ENCODE assay signal across 1 cellular context in the genomic region with DNA sequence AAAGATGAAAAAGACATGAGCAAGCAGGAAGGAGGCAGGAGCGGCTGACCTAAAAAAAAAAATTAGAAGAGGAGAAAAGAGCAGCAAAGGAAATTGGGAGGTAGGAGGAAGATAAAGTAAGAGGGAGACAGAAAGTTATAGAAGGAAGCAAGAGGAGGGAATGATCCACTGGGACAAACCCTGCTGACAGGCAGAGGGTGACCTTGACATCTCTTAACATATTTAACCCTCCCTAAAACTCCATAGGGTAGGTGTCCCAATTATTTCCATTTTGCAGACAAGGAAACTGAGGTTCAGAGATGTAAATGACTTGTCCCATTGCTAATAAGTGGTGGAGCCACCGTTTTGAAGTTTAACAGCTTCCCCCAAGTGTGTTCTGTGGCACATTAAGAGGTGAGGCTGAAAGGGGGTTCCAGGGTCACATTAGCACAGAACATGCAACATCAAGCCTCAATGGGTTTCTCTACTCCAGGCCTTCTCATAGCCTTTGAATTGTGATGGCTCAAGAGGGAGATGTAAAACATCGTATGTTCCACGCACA.
TF ChIP-seq lines count a peak whose summit lies in the region.

No MANE protein-coding gene starts in this region.

TF ChIP-seq in IMR-90, 13 proteins besides CTCF, POLR2A, EP300 and RAD21:
- TF ChIP-seq CEBPB (IDR thresholded peaks at IDR 0.05; ENCODE audit: low read depth, low read length) (no peak), MAZ (IDR thresholded peaks at IDR 0.05; ENCODE audit: borderline replicate concordance, low read depth, low read length) (no peak), SMC3 (IDR thresholded peaks at IDR 0.05; ENCODE audit: low read depth, low read length) (no peak), FOS (IDR thresholded peaks at IDR 0.05; ENCODE audit: low read depth, low read length) (no peak), USF2 (IDR thresholded peaks at IDR 0.05; ENCODE audit: low read depth, low read length) (no peak), MXI1 (IDR thresholded peaks at IDR 0.05; ENCODE audit: borderline replicate concordance, low read depth, low read length) (no peak), NFE2L2 (IDR thresholded peaks at IDR 0.05; ENCODE audit: low read depth, low read length) (no peak), CHD1 (IDR thresholded peaks at IDR 0.05; ENCODE audit: low read depth, low read length) (no peak), RCOR1 (IDR thresholded peaks at IDR 0.05; ENCODE audit: insufficient replicate concordance, low read length) (no peak), MAFK (IDR thresholded peaks at IDR 0.05; ENCODE audit: low read depth, low read length) (no peak), ELK1 (IDR thresholded peaks at IDR 0.05; ENCODE audit: borderline replicate concordance, low read depth, low read length) (no peak), BHLHE40 (IDR thresholded peaks at IDR 0.05; ENCODE audit: low read depth, low read length) (no peak), RFX5 (IDR thresholded peaks at IDR 0.05; ENCODE audit: low read depth, low read length) (no peak)
